In the genomic region with DNA sequence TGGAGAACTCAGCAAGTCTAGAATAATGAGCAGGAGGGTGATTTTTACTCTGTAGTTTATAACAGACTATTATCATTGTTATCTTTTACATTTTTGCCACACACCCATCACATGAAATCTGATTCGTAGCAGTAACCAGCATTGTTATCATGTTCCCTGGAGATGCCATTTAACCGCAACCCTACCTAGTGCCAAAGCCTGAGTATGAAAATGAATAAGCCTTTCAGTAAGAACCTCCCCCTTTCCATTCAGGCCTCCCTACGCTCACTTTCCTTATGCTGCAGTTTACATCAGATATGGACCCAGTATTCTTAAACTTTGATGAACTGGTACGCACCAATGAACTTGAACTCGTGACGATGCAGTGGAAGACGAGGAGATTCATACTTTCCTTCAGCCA, we compare ENCODE assay signal across 17 cellular contexts.
"Had no signal": no experiment of that assay in that cellular context is flagged by ENCODE, and none has a peak within 500 bp of the region (broad histone marks: within the 10 kb centered on the region; RNA-seq: fewer than 3 reads in every experiment).

No MANE protein-coding gene starts in this region.

- DNase-seq: effector CD4-positive, alpha-beta T cell; endodermal cell; foreskin melanocyte; head of caudate nucleus; kidney; left cardiac atrium; left ventricle myocardium inferior; lower lobe of right lung; natural killer cell; posterior cingulate gyrus; sigmoid colon; substantia nigra; transverse colon had no signal

- ATAC-seq: left cardiac atrium, lower lobe of right lung, natural killer cell had no signal

- H3K27ac Mint-ChIP-seq: endodermal cell; memory B cell; mesothelial cell of epicardium; natural killer cell; stimulated activated naive CD8-positive, alpha-beta T cell treated with anti-CD3 and anti-CD28 coated beads, Interleukin-15, Interleukin-2, amounts not matched to agents 100 ng/mL and 50 ng/mL, for 24 hours had no signal

- H3K4me1 Mint-ChIP-seq: mesothelial cell of epicardium, natural killer cell, neural crest cell had no signal

- H3K4me3 Mint-ChIP-seq: endodermal cell; memory B cell; mesothelial cell of epicardium; natural killer cell; neural crest cell; stimulated activated naive CD8-positive, alpha-beta T cell treated with anti-CD3 and anti-CD28 coated beads, Interleukin-15, Interleukin-2, amounts not matched to agents 100 ng/mL and 50 ng/mL, for 24 hours had no signal
